9 cellular contexts compared by ENCODE assay signal in the genomic region with DNA sequence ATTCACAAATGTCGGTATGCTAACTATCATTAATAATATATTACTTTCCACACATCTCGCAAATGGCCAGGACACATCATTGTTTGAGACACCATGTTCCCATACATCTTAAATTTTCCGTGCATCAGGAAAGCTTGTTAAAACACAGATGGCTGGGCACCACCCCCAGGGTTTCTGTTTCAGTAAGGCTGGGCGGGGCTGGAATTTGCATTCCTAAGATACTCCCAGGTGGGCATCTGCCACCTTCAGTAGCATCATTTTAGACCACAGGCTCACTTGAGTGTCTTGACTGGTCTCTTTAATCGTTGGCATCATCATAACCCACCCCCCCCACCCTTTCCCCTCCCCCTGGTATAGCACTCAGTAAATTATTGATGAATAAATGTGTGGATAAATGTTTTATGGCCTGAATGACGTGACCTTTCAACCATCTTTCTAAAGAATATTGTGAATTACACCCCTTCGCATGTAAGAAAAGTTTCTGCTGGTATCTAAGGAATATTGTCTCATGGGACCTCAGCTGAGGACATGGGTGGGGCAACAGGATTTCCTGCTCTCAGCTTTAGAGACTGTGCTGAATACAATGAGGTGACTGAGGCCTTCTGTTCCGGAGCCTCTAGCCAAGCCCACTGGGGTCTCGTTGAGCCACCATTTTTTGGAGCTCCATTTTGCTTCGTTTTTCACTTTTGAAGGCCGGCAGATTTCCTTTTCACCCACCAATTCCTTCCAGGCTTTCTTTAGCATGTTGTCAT.
DNase-seq lines count a peak whose midpoint lies in the region; ATAC-seq and TF ChIP-seq lines count a peak whose summit lies in the region.
"Had no signal": no experiment of that assay in that cellular context is flagged by ENCODE, and none has a peak within 500 bp of the region (broad histone marks: within the 10 kb centered on the region; RNA-seq: fewer than 3 reads in every experiment).

No MANE protein-coding gene starts in this region.

- POLR2A ChIA-PET in HEK293T (lab: Yijun Ruan, JAX): no interaction called here

- TF ChIP-seq CTCF in spleen (IDR thresholded peaks at IDR 0.05 in 8 of 11, conservative IDR thresholded peaks at IDR 0.05 in 3 of 11): no peak

- H3K27ac Mint-ChIP-seq in IgD-negative memory B cell: peak overlapping the region in 2 of 3 donors; percentile 18 to 69
- H3K27ac Mint-ChIP-seq in activated T-helper 2 cell treated with anti-CD3 and anti-CD28 coated beads, Interferon-gamma antibody, Interleukin-2, Interleukin-4, amounts not matched to agents 10 μg/mL and 5 μg/mL and 100 μg/mL, durations not matched to agents 14 hours and 24 hours and 36 hours: peak overlapping the region; percentile 30

- peak overlapping the region in 3 of 4 donors; percentile 56 to 89 (median 73) for H3K4me3 Mint-ChIP-seq in IgD-negative memory B cell
- H3K4me3 Mint-ChIP-seq in activated T-helper 2 cell treated with anti-CD3 and anti-CD28 coated beads, Interferon-gamma antibody, Interleukin-2, Interleukin-4, amounts not matched to agents 10 μg/mL and 5 μg/mL and 100 μg/mL, durations not matched to agents 14 hours and 24 hours and 36 hours (ENCODE audit: low read depth): no peak overlapping the region

- H3K9me3 ChIP-seq in right cardiac atrium (ENCODE audit: control insufficient read depth, low read length) (no peaks in the 10 kb centered on the region), spleen (peaks cover 0 to 8% (median 0%) of the 10 kb centered on the region in 8 donors)

- H3K4me1 Mint-ChIP-seq in IgD-negative memory B cell: peaks cover 50 to 59% (median 56%) of the 10 kb centered on the region in 3 donors
- H3K4me1 Mint-ChIP-seq in activated T-helper 2 cell treated with anti-CD3 and anti-CD28 coated beads, Interferon-gamma antibody, Interleukin-2, Interleukin-4, amounts not matched to agents 10 μg/mL and 5 μg/mL and 100 μg/mL, durations not matched to agents 14 hours and 24 hours and 36 hours (ENCODE audit: low read depth): peaks cover 74% of the 10 kb centered on the region

- H3K27me3 ChIP-seq in right cardiac atrium (ENCODE audit: control insufficient read depth, insufficient read depth) (no peaks in the 10 kb centered on the region), spleen (replicated peaks in 1 of 7) (no peaks in the 10 kb centered on the region)

- H3K4me1 ChIP-seq in right cardiac atrium (ENCODE audit: control insufficient read depth, insufficient read depth, low read length) (peaks cover 9% of the 10 kb centered on the region), spleen (peaks cover 6 to 84% (median 46%) of the 10 kb centered on the region in 6 donors)

- H3K27me3 Mint-ChIP-seq in IgD-negative memory B cell: no peaks in the 10 kb centered on the region
- no peaks in the 10 kb centered on the region for H3K27me3 Mint-ChIP-seq in activated T-helper 2 cell treated with anti-CD3 and anti-CD28 coated beads, Interferon-gamma antibody, Interleukin-2, Interleukin-4, amounts not matched to agents 10 μg/mL and 5 μg/mL and 100 μg/mL, durations not matched to agents 14 hours and 24 hours and 36 hours (ENCODE audit: low read depth)

- peaks cover 0 to 3% (median 3%) of the 10 kb centered on the region in 3 donors for H3K9me3 Mint-ChIP-seq in IgD-negative memory B cell
- H3K9me3 Mint-ChIP-seq in activated T-helper 2 cell treated with anti-CD3 and anti-CD28 coated beads, Interferon-gamma antibody, Interleukin-2, Interleukin-4, amounts not matched to agents 10 μg/mL and 5 μg/mL and 100 μg/mL, durations not matched to agents 14 hours and 24 hours and 36 hours: peaks cover 25% of the 10 kb centered on the region

- H3K27ac ChIP-seq in right cardiac atrium (ENCODE audit: low read length) (peak overlapping the region; percentile 97), spleen (peak overlapping the region in 7 of 8 donors; percentile 1 to 82 (median 69))

- no peak for DNase-seq in activated T-helper 2 cell treated with anti-CD3 and anti-CD28 coated beads, Interferon-gamma antibody, Interleukin-2, Interleukin-4, amounts not matched to agents 10 μg/mL and 5 μg/mL and 100 μg/mL, durations not matched to agents 14 hours and 24 hours and 36 hours (ENCODE audit: low spot score)
- DNase-seq in right cardiac atrium: peak; percentile 46 to 63 (median 51)
- DNase-seq in spleen: no peak
- DNase-seq in HEK293T (ENCODE audit: extremely low spot score): no peak
- DNase-seq in A172 (ENCODE audit: low spot score): no peak
- no peak for DNase-seq in DMS114 treated with DMSO at 0.1 percent for 48 hours (lab: John Stamatoyannopoulos, UW; ENCODE audit: unreplicated experiment)
- DNase-seq in NCI-H2196 (lab: John Stamatoyannopoulos, UW; ENCODE audit: unreplicated experiment): no peak

- 72% methylated on average over 11 of the region's 11 CpGs for WGBS in right cardiac atrium
- WGBS in spleen, 5 donors: 66 to 75% (median 67%) methylated on average over 11 of the region's 11 CpGs

- intact Hi-C loops in activated T-helper 2 cell treated with anti-CD3 and anti-CD28 coated beads, Interferon-gamma antibody, Interleukin-2, Interleukin-4, amounts not matched to agents 10 μg/mL and 5 μg/mL and 100 μg/mL, durations not matched to agents 14 hours and 24 hours and 36 hours (cut with micrococcal nuclease): no loop called here
- intact Hi-C loops in right cardiac atrium (cut with DNase I): loop anchor here in 1 of 4 donors (10.0 kb wide), 1 partner anchor 122 kb away; a partner anchor contains a TSS
- intact Hi-C loops in spleen (cut with DNase I; ENCODE audit: low total_unique reads): no loop called here

- ATAC-seq in right cardiac atrium: peak; percentile 83 to 96

- CTCF ChIA-PET in HEK293T (lab: Yijun Ruan, JAX): no interaction called here

- peaks cover 0 to 65% (median 4%) of the 10 kb centered on the region in 6 donors for H3K36me3 ChIP-seq in spleen

- H3K36me3 Mint-ChIP-seq in IgD-negative memory B cell: peaks cover 23% of the 10 kb centered on the region
- H3K36me3 Mint-ChIP-seq in activated T-helper 2 cell treated with anti-CD3 and anti-CD28 coated beads, Interferon-gamma antibody, Interleukin-2, Interleukin-4, amounts not matched to agents 10 μg/mL and 5 μg/mL and 100 μg/mL, durations not matched to agents 14 hours and 24 hours and 36 hours (ENCODE audit: low read depth): peaks cover 84% of the 10 kb centered on the region

- TF ChIP-seq POLR2A in spleen (IDR thresholded peaks at IDR 0.05): no peak

- no peak overlapping the region for H3K4me3 ChIP-seq in right cardiac atrium (ENCODE audit: low read length)
- H3K4me3 ChIP-seq in spleen: no peak overlapping the region
- H3K4me3 ChIP-seq: smooth muscle cell had no signal

TF ChIP-seq in HEK293T, 16 proteins besides CTCF, POLR2A, EP300 and RAD21:
- no peak for TF ChIP-seq SP1 (IDR thresholded peaks at IDR 0.05)

Comparison
In these comparisons a context has a peak if more than half of its experiments do, and no peak if none do; other contexts are left out.
1. DNase-seq: peak in right cardiac atrium (3 of 3); none in activated T-helper 2 cell treated with anti-CD3 and anti-CD28 coated beads, Interferon-gamma antibody, Interleukin-2, Interleukin-4, amounts not matched to agents 10 μg/mL and 5 μg/mL and 100 μg/mL, durations not matched to agents 14 hours and 24 hours and 36 hours (single experiment), spleen (single experiment), HEK293T (single experiment), A172 (single experiment), DMS114 treated with DMSO at 0.1 percent for 48 hours (single experiment) and NCI-H2196 (single experiment).